Comparison of ENCODE assay signal across 1 cellular context in the genomic region with DNA sequence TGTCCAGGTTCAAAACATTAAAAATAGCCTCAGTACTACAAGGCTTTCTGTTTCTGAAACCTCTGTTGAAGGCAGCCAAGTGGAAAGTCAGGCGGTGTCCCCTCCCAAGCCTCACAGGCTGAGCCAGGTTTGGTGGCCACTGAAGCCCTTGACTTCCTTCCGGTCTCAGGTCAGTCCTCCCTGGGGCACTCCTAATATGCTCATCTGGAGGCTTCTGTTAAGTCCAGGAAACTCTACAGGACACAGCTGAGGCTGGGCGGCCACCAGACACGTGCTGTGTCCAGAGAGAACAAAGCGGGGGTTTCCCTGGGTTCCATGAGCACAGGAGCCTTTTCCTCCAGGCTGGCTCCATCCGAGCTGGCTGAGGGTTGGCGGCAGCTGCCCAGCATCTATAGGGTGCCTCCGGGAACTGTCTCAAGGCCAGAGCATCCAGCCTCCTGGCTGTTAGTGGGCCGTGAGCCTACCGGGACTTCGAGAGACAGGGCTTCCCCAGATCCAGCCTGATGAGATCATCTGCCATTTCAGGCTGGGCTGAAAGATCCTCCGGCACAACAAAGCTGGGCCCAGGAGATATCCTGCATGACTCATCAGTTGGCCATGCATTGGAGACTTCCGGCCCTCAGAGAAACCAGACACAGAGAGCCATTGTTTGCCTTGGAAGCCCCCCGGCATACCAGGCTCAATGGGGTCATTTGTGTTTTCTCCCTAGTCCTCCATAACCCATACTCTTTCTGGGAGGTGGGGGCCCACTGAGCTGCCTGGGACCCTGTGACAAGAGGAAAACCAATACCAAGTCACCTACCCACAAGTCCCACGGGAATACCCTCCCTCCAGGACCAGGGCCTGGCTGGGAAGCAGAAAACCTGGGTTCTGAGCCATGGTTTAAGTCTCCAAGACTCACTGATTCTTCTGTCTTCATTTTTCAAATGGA.
TF ChIP-seq lines count a peak whose summit lies in the region.

No MANE protein-coding gene starts in this region.

TF ChIP-seq in HepG2, 621 proteins besides CTCF, POLR2A, EP300 and RAD21 (continued from another document and continues in another):
- TF ChIP-seq ATF4 (CRISPR knock-in tag; IDR thresholded peaks at IDR 0.05) (peak in 1 of 2 experiments; percentile 83; a peak in 1 of 4 replicates), REL (CRISPR knock-in tag; conservative IDR thresholded peaks at IDR 0.05) (no peak), ZNF484 (CRISPR knock-in tag; IDR thresholded peaks at IDR 0.05; ENCODE audit: borderline replicate concordance, low read depth) (no peak), NFE2 (CRISPR knock-in tag; IDR thresholded peaks at IDR 0.05) (peak; percentile 59; the same call in 1 of the 2 replicates), ZNF468 (CRISPR knock-in tag; IDR thresholded peaks at IDR 0.05) (no peak), RFXAP (CRISPR knock-in tag; IDR thresholded peaks at IDR 0.05; ENCODE audit: borderline replicate concordance) (no peak; the same call in 1 of the 2 replicates), HNRNPLL (IDR thresholded peaks at IDR 0.05; ENCODE audit: low read depth, low read length, poor library complexity, severe bottlenecking) (peak; percentile 37), ZNF629 (CRISPR knock-in tag; conservative IDR thresholded peaks at IDR 0.05) (0 out of 2 replicates have a peak, but pooled peaks have one; percentile 25), RXRB (CRISPR knock-in tag; IDR thresholded peaks at IDR 0.05; ENCODE audit: borderline replicate concordance) (peak; percentile 97), ZFP62 (CRISPR knock-in tag; IDR thresholded peaks at IDR 0.05) (no peak), ZNF619 (CRISPR knock-in tag; IDR thresholded peaks at IDR 0.05) (no peak; the same call in none of the 2 replicates), RFXANK (CRISPR knock-in tag; IDR thresholded peaks at IDR 0.05) (peak; percentile 87), GABPA (IDR thresholded peaks at IDR 0.05; ENCODE audit: low read depth, low read length) (no peak), GABPA (CRISPR knock-in tag; IDR thresholded peaks at IDR 0.05; ENCODE audit: low read depth) (no peak), TAF15 (IDR thresholded peaks at IDR 0.05; ENCODE audit: low read depth, low read length, poor library complexity, severe bottlenecking) (no peak), GZF1 (CRISPR knock-in tag; IDR thresholded peaks at IDR 0.05) (peak; percentile 88; the same call in 1 of the 2 replicates), ZNF264 (CRISPR knock-in tag; IDR thresholded peaks at IDR 0.05) (peak; percentile 73), MNT (IDR thresholded peaks at IDR 0.05) (no peak; the same call in 1 of the 2 replicates), ZNF136 (CRISPR knock-in tag; IDR thresholded peaks at IDR 0.05; ENCODE audit: low read depth) (0 out of 2 replicates have a peak, but pooled peaks have one; percentile 52), ZNF781 (CRISPR knock-in tag; IDR thresholded peaks at IDR 0.05; ENCODE audit: borderline replicate concordance, not compliant biosample characterization) (peak; percentile 91), SATB2 (CRISPR knock-in tag; IDR thresholded peaks at IDR 0.05) (no peak), ZNF343 (CRISPR knock-in tag; IDR thresholded peaks at IDR 0.05) (peak; percentile 94), ZC3H13 (CRISPR knock-in tag; IDR thresholded peaks at IDR 0.05) (peak; percentile 96), NRL (CRISPR knock-in tag; IDR thresholded peaks at IDR 0.05; ENCODE audit: borderline replicate concordance) (peak; percentile 95), ZNF724P (CRISPR knock-in tag; IDR thresholded peaks at IDR 0.05; ENCODE audit: borderline replicate concordance) (peak; percentile 94), NBN (conservative IDR thresholded peaks at IDR 0.05) (no peak), ZNF30 (CRISPR knock-in tag; IDR thresholded peaks at IDR 0.05) (no peak), MED13 (CRISPR knock-in tag; IDR thresholded peaks at IDR 0.05) (peak; percentile 97)
- TF ChIP-seq, protein P1, sequence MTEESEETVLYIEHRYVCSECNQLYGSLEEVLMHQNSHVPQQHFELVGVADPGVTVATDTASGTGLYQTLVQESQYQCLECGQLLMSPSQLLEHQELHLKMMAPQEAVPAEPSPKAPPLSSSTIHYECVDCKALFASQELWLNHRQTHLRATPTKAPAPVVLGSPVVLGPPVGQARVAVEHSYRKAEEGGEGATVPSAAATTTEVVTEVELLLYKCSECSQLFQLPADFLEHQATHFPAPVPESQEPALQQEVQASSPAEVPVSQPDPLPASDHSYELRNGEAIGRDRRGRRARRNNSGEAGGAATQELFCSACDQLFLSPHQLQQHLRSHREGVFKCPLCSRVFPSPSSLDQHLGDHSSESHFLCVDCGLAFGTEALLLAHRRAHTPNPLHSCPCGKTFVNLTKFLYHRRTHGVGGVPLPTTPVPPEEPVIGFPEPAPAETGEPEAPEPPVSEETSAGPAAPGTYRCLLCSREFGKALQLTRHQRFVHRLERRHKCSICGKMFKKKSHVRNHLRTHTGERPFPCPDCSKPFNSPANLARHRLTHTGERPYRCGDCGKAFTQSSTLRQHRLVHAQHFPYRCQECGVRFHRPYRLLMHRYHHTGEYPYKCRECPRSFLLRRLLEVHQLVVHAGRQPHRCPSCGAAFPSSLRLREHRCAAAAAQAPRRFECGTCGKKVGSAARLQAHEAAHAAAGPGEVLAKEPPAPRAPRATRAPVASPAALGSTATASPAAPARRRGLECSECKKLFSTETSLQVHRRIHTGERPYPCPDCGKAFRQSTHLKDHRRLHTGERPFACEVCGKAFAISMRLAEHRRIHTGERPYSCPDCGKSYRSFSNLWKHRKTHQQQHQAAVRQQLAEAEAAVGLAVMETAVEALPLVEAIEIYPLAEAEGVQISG (CRISPR knock-in tag; IDR thresholded peaks at IDR 0.05): peak; percentile 78
- TF ChIP-seq, protein P2, sequence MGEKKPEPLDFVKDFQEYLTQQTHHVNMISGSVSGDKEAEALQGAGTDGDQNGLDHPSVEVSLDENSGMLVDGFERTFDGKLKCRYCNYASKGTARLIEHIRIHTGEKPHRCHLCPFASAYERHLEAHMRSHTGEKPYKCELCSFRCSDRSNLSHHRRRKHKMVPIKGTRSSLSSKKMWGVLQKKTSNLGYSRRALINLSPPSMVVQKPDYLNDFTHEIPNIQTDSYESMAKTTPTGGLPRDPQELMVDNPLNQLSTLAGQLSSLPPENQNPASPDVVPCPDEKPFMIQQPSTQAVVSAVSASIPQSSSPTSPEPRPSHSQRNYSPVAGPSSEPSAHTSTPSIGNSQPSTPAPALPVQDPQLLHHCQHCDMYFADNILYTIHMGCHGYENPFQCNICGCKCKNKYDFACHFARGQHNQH (CRISPR knock-in tag; IDR thresholded peaks at IDR 0.05): peak; percentile 98
- TF ChIP-seq, protein P3, sequence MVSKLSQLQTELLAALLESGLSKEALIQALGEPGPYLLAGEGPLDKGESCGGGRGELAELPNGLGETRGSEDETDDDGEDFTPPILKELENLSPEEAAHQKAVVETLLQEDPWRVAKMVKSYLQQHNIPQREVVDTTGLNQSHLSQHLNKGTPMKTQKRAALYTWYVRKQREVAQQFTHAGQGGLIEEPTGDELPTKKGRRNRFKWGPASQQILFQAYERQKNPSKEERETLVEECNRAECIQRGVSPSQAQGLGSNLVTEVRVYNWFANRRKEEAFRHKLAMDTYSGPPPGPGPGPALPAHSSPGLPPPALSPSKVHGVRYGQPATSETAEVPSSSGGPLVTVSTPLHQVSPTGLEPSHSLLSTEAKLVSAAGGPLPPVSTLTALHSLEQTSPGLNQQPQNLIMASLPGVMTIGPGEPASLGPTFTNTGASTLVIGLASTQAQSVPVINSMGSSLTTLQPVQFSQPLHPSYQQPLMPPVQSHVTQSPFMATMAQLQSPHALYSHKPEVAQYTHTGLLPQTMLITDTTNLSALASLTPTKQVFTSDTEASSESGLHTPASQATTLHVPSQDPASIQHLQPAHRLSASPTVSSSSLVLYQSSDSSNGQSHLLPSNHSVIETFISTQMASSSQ (IDR thresholded peaks at IDR 0.05; ENCODE audit: low read depth): 0 out of 2 replicates have a peak, but pooled peaks have one; percentile 40
- TF ChIP-seq, protein P3 (CRISPR knock-in tag; IDR thresholded peaks at IDR 0.05; ENCODE audit: borderline replicate concordance): peak; percentile 91
- TF ChIP-seq, protein P4, sequence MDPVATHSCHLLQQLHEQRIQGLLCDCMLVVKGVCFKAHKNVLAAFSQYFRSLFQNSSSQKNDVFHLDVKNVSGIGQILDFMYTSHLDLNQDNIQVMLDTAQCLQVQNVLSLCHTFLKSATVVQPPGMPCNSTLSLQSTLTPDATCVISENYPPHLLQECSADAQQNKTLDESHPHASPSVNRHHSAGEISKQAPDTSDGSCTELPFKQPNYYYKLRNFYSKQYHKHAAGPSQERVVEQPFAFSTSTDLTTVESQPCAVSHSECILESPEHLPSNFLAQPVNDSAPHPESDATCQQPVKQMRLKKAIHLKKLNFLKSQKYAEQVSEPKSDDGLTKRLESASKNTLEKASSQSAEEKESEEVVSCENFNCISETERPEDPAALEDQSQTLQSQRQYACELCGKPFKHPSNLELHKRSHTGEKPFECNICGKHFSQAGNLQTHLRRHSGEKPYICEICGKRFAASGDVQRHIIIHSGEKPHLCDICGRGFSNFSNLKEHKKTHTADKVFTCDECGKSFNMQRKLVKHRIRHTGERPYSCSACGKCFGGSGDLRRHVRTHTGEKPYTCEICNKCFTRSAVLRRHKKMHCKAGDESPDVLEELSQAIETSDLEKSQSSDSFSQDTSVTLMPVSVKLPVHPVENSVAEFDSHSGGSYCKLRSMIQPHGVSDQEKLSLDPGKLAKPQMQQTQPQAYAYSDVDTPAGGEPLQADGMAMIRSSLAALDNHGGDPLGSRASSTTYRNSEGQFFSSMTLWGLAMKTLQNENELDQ (CRISPR knock-in tag; IDR thresholded peaks at IDR 0.05; ENCODE audit: borderline replicate concordance): no peak
- TF ChIP-seq, protein P5, sequence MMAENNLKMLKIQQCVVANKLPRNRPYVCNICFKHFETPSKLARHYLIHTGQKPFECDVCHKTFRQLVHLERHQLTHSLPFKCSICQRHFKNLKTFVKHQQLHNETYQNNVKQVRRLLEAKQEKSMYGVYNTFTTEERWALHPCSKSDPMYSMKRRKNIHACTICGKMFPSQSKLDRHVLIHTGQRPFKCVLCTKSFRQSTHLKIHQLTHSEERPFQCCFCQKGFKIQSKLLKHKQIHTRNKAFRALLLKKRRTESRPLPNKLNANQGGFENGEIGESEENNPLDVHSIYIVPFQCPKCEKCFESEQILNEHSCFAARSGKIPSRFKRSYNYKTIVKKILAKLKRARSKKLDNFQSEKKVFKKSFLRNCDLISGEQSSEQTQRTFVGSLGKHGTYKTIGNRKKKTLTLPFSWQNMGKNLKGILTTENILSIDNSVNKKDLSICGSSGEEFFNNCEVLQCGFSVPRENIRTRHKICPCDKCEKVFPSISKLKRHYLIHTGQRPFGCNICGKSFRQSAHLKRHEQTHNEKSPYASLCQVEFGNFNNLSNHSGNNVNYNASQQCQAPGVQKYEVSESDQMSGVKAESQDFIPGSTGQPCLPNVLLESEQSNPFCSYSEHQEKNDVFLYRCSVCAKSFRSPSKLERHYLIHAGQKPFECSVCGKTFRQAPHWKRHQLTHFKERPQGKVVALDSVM (CRISPR knock-in tag; IDR thresholded peaks at IDR 0.05): peak; percentile 75
- TF ChIP-seq, protein P6, sequence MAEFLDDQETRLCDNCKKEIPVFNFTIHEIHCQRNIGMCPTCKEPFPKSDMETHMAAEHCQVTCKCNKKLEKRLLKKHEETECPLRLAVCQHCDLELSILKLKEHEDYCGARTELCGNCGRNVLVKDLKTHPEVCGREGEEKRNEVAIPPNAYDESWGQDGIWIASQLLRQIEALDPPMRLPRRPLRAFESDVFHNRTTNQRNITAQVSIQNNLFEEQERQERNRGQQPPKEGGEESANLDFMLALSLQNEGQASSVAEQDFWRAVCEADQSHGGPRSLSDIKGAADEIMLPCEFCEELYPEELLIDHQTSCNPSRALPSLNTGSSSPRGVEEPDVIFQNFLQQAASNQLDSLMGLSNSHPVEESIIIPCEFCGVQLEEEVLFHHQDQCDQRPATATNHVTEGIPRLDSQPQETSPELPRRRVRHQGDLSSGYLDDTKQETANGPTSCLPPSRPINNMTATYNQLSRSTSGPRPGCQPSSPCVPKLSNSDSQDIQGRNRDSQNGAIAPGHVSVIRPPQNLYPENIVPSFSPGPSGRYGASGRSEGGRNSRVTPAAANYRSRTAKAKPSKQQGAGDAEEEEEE (CRISPR knock-in tag; IDR thresholded peaks at IDR 0.05; ENCODE audit: borderline replicate concordance): peak; percentile 65; the same call in 1 of the 2 replicates
